ENCODE assay signal across 8 cellular contexts in the genomic region with DNA sequence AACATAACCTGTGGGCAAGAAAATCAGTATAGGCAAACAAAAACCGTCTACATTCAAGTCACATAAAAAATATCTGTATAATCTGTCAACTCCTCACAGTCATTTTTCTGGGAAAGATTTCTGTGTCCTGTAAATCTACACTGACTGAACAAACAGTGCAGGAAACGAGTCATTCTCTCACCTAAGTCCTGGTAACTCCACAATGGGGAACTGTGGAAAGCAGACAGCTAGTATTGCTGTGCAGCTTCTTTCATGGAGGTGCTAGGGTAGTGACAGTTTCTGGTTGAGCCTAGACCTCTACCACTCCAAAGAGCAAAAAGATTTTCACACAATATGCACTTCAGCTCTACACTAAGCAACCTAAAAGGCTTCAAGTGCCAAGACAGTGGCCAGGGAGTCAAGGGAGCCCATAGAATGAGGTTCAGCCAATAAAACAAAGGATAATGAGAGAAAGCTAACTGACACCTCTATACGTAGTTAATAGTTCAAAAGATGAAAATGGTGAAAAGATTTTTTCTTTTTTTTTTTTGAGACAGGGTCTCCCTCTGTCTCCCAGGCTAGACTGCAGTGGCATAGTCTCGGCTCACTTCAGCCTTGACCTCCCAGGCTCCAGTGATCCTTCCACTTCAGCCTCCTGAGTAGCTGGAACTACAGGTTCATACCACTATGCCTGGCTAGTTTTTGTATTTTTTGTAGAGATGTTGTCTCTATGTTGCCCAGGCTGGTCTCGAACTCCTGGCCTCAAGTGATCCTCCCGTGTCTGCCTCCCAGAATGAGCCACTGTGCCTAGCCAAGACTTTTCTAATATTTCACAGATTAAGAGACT. TPM values are rescaled to one million over a fixed set of nuclear protein-coding genes. Genes with fewer than 3 reads are reported as not detected.
A peak's percentile ranks its signal among the peaks of the same experiment; 100 is the strongest.
DNase-seq lines count a peak whose midpoint lies in the region; TF ChIP-seq lines count a peak whose summit lies in the region.

No MANE protein-coding gene starts in this region.

- no peak overlapping the region for H3K4me3 ChIP-seq in HUES48 (ENCODE audit: low read depth, low read length)
- H3K4me3 ChIP-seq in adipocyte (ENCODE audit: low read length) = peak overlapping the region; percentile 23
- H3K4me3 ChIP-seq in mesodermal cell (ENCODE audit: extremely low read depth, insufficient read depth, low read length, poor library complexity, severe bottlenecking) = no peak overlapping the region

- POLR2A ChIA-PET in HEK293T (lab: Yijun Ruan, JAX) = interaction anchor here (1.0 kb wide), 2 partner anchors 12 to 141 kb away, joined by 4 to 5 read pairs; no protein-coding TSS in a partner anchor

- H3K4me1 ChIP-seq in HUES48 (ENCODE audit: control insufficient read depth, insufficient read depth, low read length) (peaks cover 59% of the 10 kb centered on the region), adipocyte (ENCODE audit: control insufficient read depth, insufficient read depth, low read length) (peaks cover 79% of the 10 kb centered on the region), mesodermal cell (ENCODE audit: control insufficient read depth, insufficient read depth, low read length, poor library complexity, severe bottlenecking) (peaks cover 38% of the 10 kb centered on the region)

- H3K27me3 ChIP-seq in HUES48 (ENCODE audit: control insufficient read depth, insufficient read depth, low read length) (no peaks in the 10 kb centered on the region), adipocyte (replicated peaks; ENCODE audit: control insufficient read depth, insufficient read depth, low read length) (no peaks in the 10 kb centered on the region)

- H3K27ac ChIP-seq in HUES48 (ENCODE audit: low read depth, low read length) (peak overlapping the region; percentile 95), mesodermal cell (ENCODE audit: low read depth, low read length, severe bottlenecking) (peak overlapping the region; percentile 79)

- H3K36me3 Mint-ChIP-seq in CD14-positive monocyte = peaks cover 24 to 36% of the 10 kb centered on the region in 2 donors

- intact Hi-C loops in CD14-positive monocyte (cut with micrococcal nuclease) = no loop called here

- H3K36me3 ChIP-seq in HUES48 (ENCODE audit: control insufficient read depth, insufficient read depth, low read length) = no peaks in the 10 kb centered on the region; the same call in 1 of the 2 replicates
- no peaks in the 10 kb centered on the region for H3K36me3 ChIP-seq in adipocyte (ENCODE audit: control insufficient read depth, insufficient read depth, low read length, severe bottlenecking)
- peaks cover 5% of the 10 kb centered on the region for H3K36me3 ChIP-seq in mesodermal cell (ENCODE audit: control insufficient read depth, insufficient read depth, low read length)

- peak overlapping the region; percentile 41 to 79 for H3K4me3 Mint-ChIP-seq in CD14-positive monocyte

- no peak for DNase-seq in CD14-positive monocyte (ENCODE audit: low spot score)
- no peak for DNase-seq in adipocyte (ENCODE audit: low read depth)
- no peak for DNase-seq in cerebellum (ENCODE audit: low spot score)
- DNase-seq in KG1 (lab: John Stamatoyannopoulos, UW) = no peak
- DNase-seq in HEK293T (ENCODE audit: extremely low spot score) = no peak
- DNase-seq in inferior parietal cortex (ENCODE audit: extremely low spot score) = no peak

- 93 to 100% methylated on average over 2 to 3 of the region's 6 CpGs for WGBS in mesodermal cell (ENCODE audit: insufficient coverage in 2 of 2), 2 experiments

- no peak for TF ChIP-seq CTCF in CD14-positive monocyte (IDR thresholded peaks at IDR 0.05)

- H3K9me3 Mint-ChIP-seq in CD14-positive monocyte = no peaks in the 10 kb centered on the region

- H3K9ac ChIP-seq in HUES48 (ENCODE audit: low read depth, low read length) (0 out of 2 replicates have a peak overlapping the region, but pooled peaks have one; percentile 10), adipocyte (ENCODE audit: low read length) (peak overlapping the region; percentile 27)

- H3K27me3 Mint-ChIP-seq in CD14-positive monocyte (ENCODE audit: low read depth in 3 of 3) = no peaks in the 10 kb centered on the region

- H3K4me1 Mint-ChIP-seq in CD14-positive monocyte = peaks cover 84% of the 10 kb centered on the region

- no peaks in the 10 kb centered on the region for H3K9me3 ChIP-seq in HUES48 (ENCODE audit: control insufficient read depth, insufficient read depth, low read length)
- no peaks in the 10 kb centered on the region for H3K9me3 ChIP-seq in adipocyte (ENCODE audit: control insufficient read depth, low read length)
- no peaks in the 10 kb centered on the region for H3K9me3 ChIP-seq in mesodermal cell (ENCODE audit: control insufficient read depth, low read length)

- CTCF ChIA-PET in HEK293T (lab: Yijun Ruan, JAX) = interaction anchor here (0.6 to 2.3 kb wide), 4 partner anchors 8 to 31 kb away, joined by 3 to 6 read pairs (median 4); no protein-coding TSS in a partner anchor

- H3K27ac Mint-ChIP-seq in CD14-positive monocyte = peak overlapping the region; percentile 89 to 95 (median 93)

TF ChIP-seq in HEK293T, 16 proteins besides CTCF, POLR2A, EP300 and RAD21:
- no peak for TF ChIP-seq ELF4 (IDR thresholded peaks at IDR 0.05)
- no peak for TF ChIP-seq SUZ12 (IDR thresholded peaks at IDR 0.05)
- TF ChIP-seq ARNT (IDR thresholded peaks at IDR 0.05) = no peak
- TF ChIP-seq L3MBTL2 (conservative IDR thresholded peaks at IDR 0.05) = no peak
- no peak for TF ChIP-seq FOXA1 (IDR thresholded peaks at IDR 0.05)
- TF ChIP-seq SP1 (IDR thresholded peaks at IDR 0.05) = no peak
- TF ChIP-seq BHLHE40 (IDR thresholded peaks at IDR 0.05; ENCODE audit: borderline replicate concordance) = no peak
- no peak for TF ChIP-seq PKNOX1 (IDR thresholded peaks at IDR 0.05)
- TF ChIP-seq LEF1 (IDR thresholded peaks at IDR 0.05; ENCODE audit: borderline replicate concordance) = no peak
- no peak for TF ChIP-seq TARDBP (IDR thresholded peaks at IDR 0.05)
- no peak for TF ChIP-seq FOXM1 (IDR thresholded peaks at IDR 0.05; ENCODE audit: borderline replicate concordance)
- TF ChIP-seq NFRKB (IDR thresholded peaks at IDR 0.05) = no peak
- TF ChIP-seq FOXK2 (IDR thresholded peaks at IDR 0.05) = no peak
- no peak for TF ChIP-seq ZNF384 (IDR thresholded peaks at IDR 0.05)
- no peak for TF ChIP-seq HDGF (IDR thresholded peaks at IDR 0.05; ENCODE audit: borderline replicate concordance)
- TF ChIP-seq CTBP1 (IDR thresholded peaks at IDR 0.05; ENCODE audit: borderline replicate concordance) = no peak

RNA-seq across cellular contexts. Expression of gene PTP4A2, which starts 5.5 kb away (rescaled TPM):
- 100 to 1,000 TPM; 294 to 501 TPM for polyA plus RNA-seq in CD14-positive monocyte
- polyA plus RNA-seq in mesodermal cell (2013, experiment 1 of 2) = 179 TPM
- 163 TPM for polyA plus RNA-seq in mesodermal cell (2013, experiment 2 of 2)
- 155 TPM for total RNA-seq in cerebellum
